8 cellular contexts compared by ENCODE assay signal in the genomic region with DNA sequence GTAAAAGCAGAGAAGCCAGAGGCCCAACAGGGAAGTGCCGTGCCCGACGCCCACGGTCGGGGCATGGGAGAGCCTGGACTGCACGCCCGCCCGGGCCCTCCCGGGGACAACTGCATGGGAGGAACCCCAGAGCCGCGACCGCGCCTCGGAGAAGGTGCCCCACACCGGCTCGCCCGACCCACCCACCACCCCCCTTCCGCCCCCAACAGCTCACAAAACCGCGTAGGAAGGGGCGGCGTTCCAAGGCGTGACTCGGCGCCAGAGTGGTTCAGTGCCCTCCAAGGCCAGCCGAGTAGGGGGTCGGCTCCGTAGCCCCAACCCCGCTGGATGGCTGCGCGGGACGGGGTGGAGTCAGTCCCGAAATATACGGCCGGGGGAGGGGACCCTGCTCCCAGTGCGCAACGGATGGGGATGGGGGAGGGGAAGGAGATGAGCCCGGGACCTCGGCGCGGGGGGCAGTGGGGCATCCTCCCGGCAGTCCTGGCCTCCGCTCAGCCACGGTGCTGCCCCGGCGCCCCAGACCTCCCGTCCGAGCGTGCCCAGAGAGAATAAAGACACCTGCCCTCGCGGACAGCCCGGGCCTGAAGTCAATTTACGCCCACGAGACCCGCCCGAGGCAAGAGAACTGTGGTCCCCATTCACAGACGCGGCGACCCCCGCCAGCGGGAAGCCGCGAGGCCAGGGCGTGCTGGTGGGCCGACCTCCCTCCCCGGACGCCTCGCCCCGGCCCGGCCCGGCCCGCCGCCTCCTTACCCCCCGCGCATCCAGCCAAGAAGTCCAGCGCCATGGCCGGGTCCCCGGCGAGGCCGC. TPM values are rescaled to one million over a fixed set of nuclear protein-coding genes. Genes with fewer than 3 reads are reported as not detected.
A peak's percentile ranks its signal among the peaks of the same experiment; 100 is the strongest.
DNase-seq lines count a peak whose midpoint lies in the region; TF ChIP-seq lines count a peak whose summit lies in the region.

No MANE protein-coding gene starts in this region.

- peaks cover 19% of the 10 kb centered on the region for H3K4me1 Mint-ChIP-seq in activated naive CD4-positive, alpha-beta T cell treated with anti-CD3 and anti-CD28 coated beads, Interleukin-2, amount 10 ng/mL, durations not matched to agents 7 days and 5 days

- no peak overlapping the region for H3K27ac Mint-ChIP-seq in activated naive CD4-positive, alpha-beta T cell treated with anti-CD3 and anti-CD28 coated beads, Interleukin-2, amount 10 ng/mL, durations not matched to agents 7 days and 5 days

- peaks cover 78% of the 10 kb centered on the region for H3K27me3 Mint-ChIP-seq in activated naive CD4-positive, alpha-beta T cell treated with anti-CD3 and anti-CD28 coated beads, Interleukin-2, amount 10 ng/mL, durations not matched to agents 7 days and 5 days

- peaks cover 15% of the 10 kb centered on the region for H3K4me1 ChIP-seq in NT2/D1 (ENCODE audit: insufficient read depth, insufficient read length)
- peaks cover 0 to 42% of the 10 kb centered on the region in 2 donors for H3K4me1 ChIP-seq in right atrium auricular region

- peak overlapping the region; percentile 80 to 94 for H3K27ac ChIP-seq in right atrium auricular region

- no peaks in the 10 kb centered on the region for H3K9me3 ChIP-seq in NT2/D1 (ENCODE audit: insufficient read depth, low read length)
- H3K9me3 ChIP-seq in right atrium auricular region = no peaks in the 10 kb centered on the region

- TF ChIP-seq CTCF in right atrium auricular region (IDR thresholded peaks at IDR 0.05) = no peak

- H3K36me3 Mint-ChIP-seq in activated naive CD4-positive, alpha-beta T cell treated with anti-CD3 and anti-CD28 coated beads, Interleukin-2, amount 10 ng/mL, durations not matched to agents 7 days and 5 days = peaks cover 1% of the 10 kb centered on the region

- peak; percentile 43 for DNase-seq in NCI-H2171 treated with DMSO at 0.1 percent for 48 hours (lab: John Stamatoyannopoulos, UW)
- no peak for DNase-seq in NCI-H2171 (lab: John Stamatoyannopoulos, UW)
- DNase-seq in NT2/D1 (ENCODE audit: low read depth, low spot score) = no peak
- DNase-seq in activated naive CD4-positive, alpha-beta T cell treated with anti-CD3 and anti-CD28 coated beads, Interleukin-2, amount 10 ng/mL, durations not matched to agents 7 days and 5 days = peak; percentile 55
- no peak for DNase-seq in right atrium auricular region (ENCODE audit: low spot score)
- no peak for DNase-seq in skeletal muscle cell (ENCODE audit: low read depth)
- DNase-seq in inferior parietal cortex (ENCODE audit: extremely low spot score) = no peak
- no peak for DNase-seq in NCI-H2196 (lab: John Stamatoyannopoulos, UW; ENCODE audit: unreplicated experiment)

- H3K9me3 Mint-ChIP-seq in activated naive CD4-positive, alpha-beta T cell treated with anti-CD3 and anti-CD28 coated beads, Interleukin-2, amount 10 ng/mL, durations not matched to agents 7 days and 5 days = no peaks in the 10 kb centered on the region

- H3K27me3 ChIP-seq in NT2/D1 (ENCODE audit: insufficient read depth, insufficient read length) (no peaks in the 10 kb centered on the region), right atrium auricular region (no peaks in the 10 kb centered on the region)

- H3K4me3 ChIP-seq in NT2/D1 (ENCODE audit: insufficient read length, low read depth) (peak overlapping the region; percentile 76), right atrium auricular region (peak overlapping the region; percentile 54 to 97), skeletal muscle cell (ENCODE audit: low read depth, low read length) (peak overlapping the region; percentile 84)

- H3K4me3 Mint-ChIP-seq in activated naive CD4-positive, alpha-beta T cell treated with anti-CD3 and anti-CD28 coated beads, Interleukin-2, amount 10 ng/mL, durations not matched to agents 7 days and 5 days = peak overlapping the region; percentile 74

- peak overlapping the region; percentile 85 for H3K9ac ChIP-seq in NT2/D1 (ENCODE audit: insufficient read length, low read depth)

- CTCF ChIA-PET in activated naive CD4-positive, alpha-beta T cell treated with anti-CD3 and anti-CD28 coated beads, Interleukin-2, amount 10 ng/mL, durations not matched to agents 7 days and 5 days (lab: Charles Lee) = no interaction called here

- H3K36me3 ChIP-seq in NT2/D1 (ENCODE audit: insufficient read depth, insufficient read length, low read length) (peaks cover 7% of the 10 kb centered on the region), right atrium auricular region (no peaks in the 10 kb centered on the region)

RNA-seq across cellular contexts. Expression of a gene that starts 0.6 kb away (rescaled TPM):
- total RNA-seq in right atrium auricular region = 10 to 100 TPM; 24.7 to 34.0 TPM

RNA-seq across cellular contexts. Expression of a gene that starts 17.5 kb away (rescaled TPM):
- total RNA-seq in right atrium auricular region = not detected

Comparison
In these comparisons a context has a peak if more than half of its experiments do, and no peak if none do; other contexts are left out.
1. DNase-seq: peak in NCI-H2171 treated with DMSO at 0.1 percent for 48 hours (single experiment) and activated naive CD4-positive, alpha-beta T cell treated with anti-CD3 and anti-CD28 coated beads, Interleukin-2, amount 10 ng/mL, durations not matched to agents 7 days and 5 days (single experiment); none in NCI-H2171 (single experiment), NT2/D1 (single experiment), right atrium auricular region (single experiment), skeletal muscle cell (single experiment), inferior parietal cortex (single experiment) and NCI-H2196 (single experiment).
2. Peak in every context shown above with its lines, with median percentiles within 50 percentile points of each other: H3K4me3 ChIP-seq.